14 cellular contexts compared by ENCODE assay signal in genomic region chr13:59480398-59480797, GRCh38.
"Had no signal": no experiment of that assay in that cellular context is flagged by ENCODE, and none has a peak within 500 bp of the region (broad histone marks: within the 10 kb centered on the region; RNA-seq: fewer than 3 reads in every experiment).

No MANE protein-coding gene starts in this region.

- H3K4me3 Mint-ChIP-seq: nephron progenitor cell had no signal

- H3K9me3 Mint-ChIP-seq: nephron progenitor cell had no signal

- DNase-seq: activated CD4-positive, CD25-positive, alpha-beta regulatory T cell treated with anti-CD3 and anti-CD28 coated beads, Interleukin-2, amount 50 U/mL, for 72 hours; activated naive CD4-positive, alpha-beta T cell treated with anti-CD3 and anti-CD28 coated beads, Interleukin-2, amount 50 U/mL, for 16 hours; caudate nucleus; effector CD4-positive, alpha-beta T cell; foreskin melanocyte; head of caudate nucleus; mesenchymal stem cell; nephron progenitor cell; occipital lobe; stimulated activated CD4-positive, alpha-beta T cell treated with anti-CD3 and anti-CD28 coated beads, Interleukin-4, amount 100 ng/mL, for 4 hours; stimulated activated CD8-positive, alpha-beta memory T cell treated with anti-CD3 and anti-CD28 coated beads, Interleukin-4, amount 100 ng/mL, for 48 hours; stimulated activated naive CD8-positive, alpha-beta T cell treated with anti-CD3 and anti-CD28 coated beads, Interleukin-15, Interleukin-2, amounts not matched to agents 100 U/mL and 50 U/mL, for 24 hours; trophoblast cell had no signal

- H3K4me3 ChIP-seq: skin epidermis had no signal

- H3K27ac Mint-ChIP-seq: nephron progenitor cell had no signal

- H3K27ac ChIP-seq: skin epidermis had no signal

- ATAC-seq: stimulated activated naive CD8-positive, alpha-beta T cell treated with anti-CD3 and anti-CD28 coated beads, Interleukin-15, Interleukin-2, amounts not matched to agents 100 U/mL and 50 U/mL, for 24 hours had no signal
